ENCODE assay signal across 17 cellular contexts in the genomic region with DNA sequence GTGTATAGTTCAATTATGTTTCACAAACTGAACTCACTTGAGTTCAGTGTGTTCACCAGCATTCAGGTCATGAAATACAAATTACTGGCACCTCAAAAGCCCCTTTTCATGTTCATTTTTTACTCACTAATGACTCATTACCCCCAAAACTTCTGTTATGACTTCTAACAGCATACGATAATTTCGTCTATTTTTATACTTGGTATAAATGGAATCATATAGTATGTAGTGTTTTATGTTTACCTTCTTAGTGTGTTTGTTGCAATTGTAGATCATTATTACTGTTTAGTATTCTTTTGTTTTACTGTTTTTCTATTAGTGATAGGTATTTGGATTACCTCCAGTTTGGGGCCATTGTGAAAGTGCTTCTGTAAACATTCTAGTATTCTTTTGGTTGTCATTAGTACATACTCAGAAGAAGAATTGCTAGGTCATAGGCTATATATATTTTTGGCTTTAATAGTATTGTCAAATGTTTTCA. TPM values are rescaled to one million over a fixed set of nuclear protein-coding genes. Genes with fewer than 3 reads are reported as not detected.
DNase-seq lines count a peak whose midpoint lies in the region; ATAC-seq and TF ChIP-seq lines count a peak whose summit lies in the region.
"Had no signal": no experiment of that assay in that cellular context is flagged by ENCODE, and none has a peak within 500 bp of the region (broad histone marks: within the 10 kb centered on the region; RNA-seq: fewer than 3 reads in every experiment).

No MANE protein-coding gene starts in this region.

- no peak overlapping the region for H3K4me3 ChIP-seq in GM12864 (ENCODE audit: low read depth, low read length)
- H3K4me3 ChIP-seq: MG63 had no signal

- peak; percentile 78 for ATAC-seq in GM18870 (IDR thresholded peaks at IDR 0.05; ENCODE audit: unreplicated experiment)
- peak; percentile 78 for ATAC-seq in HG02678 (IDR thresholded peaks at IDR 0.05; ENCODE audit: unreplicated experiment)
- peak; percentile 72 for ATAC-seq in HG03558 (IDR thresholded peaks at IDR 0.05; ENCODE audit: extremely low read depth, unreplicated experiment)
- ATAC-seq in GM21528 (IDR thresholded peaks at IDR 0.05; ENCODE audit: low FRiP score, unreplicated experiment): no peak
- ATAC-seq: foreskin keratinocyte had no signal

- H3K36me3 Mint-ChIP-seq in type B pancreatic cell: no peaks in the 10 kb centered on the region

- peaks cover 4% of the 10 kb centered on the region for H3K9me3 Mint-ChIP-seq in type B pancreatic cell

- H3K27ac Mint-ChIP-seq in type B pancreatic cell: no peak overlapping the region

- peaks cover 6% of the 10 kb centered on the region for H3K4me1 Mint-ChIP-seq in type B pancreatic cell (ENCODE audit: unreplicated experiment)

- H3K4me3 Mint-ChIP-seq in type B pancreatic cell: no peak overlapping the region

- no peaks in the 10 kb centered on the region for H3K27me3 Mint-ChIP-seq in type B pancreatic cell

- DNase-seq in GM12864 (ENCODE audit: low read depth): peak; percentile 5
- no peak for DNase-seq in type B pancreatic cell (ENCODE audit: extremely low spot score, unreplicated experiment)
- DNase-seq in activated gamma-delta T cell (lab: John Stamatoyannopoulos, UW): no peak
- no peak for DNase-seq in NCI-H2196 (lab: John Stamatoyannopoulos, UW; ENCODE audit: unreplicated experiment)
- DNase-seq: aorta, dorsolateral prefrontal cortex, foreskin keratinocyte, MG63, NCI-H446 treated with DMSO at 0.1 percent for 48 hours, RPMI8226, T-helper 9 cell had no signal

- TF ChIP-seq CTCF in GM12864 (IDR thresholded peaks at IDR 0.05; ENCODE audit: low read depth, low read length, missing control alignments): no peak
- TF ChIP-seq CTCF in type B pancreatic cell (conservative IDR thresholded peaks at IDR 0.05): no peak

RNA-seq across cellular contexts. Expression of gene DDX4, which starts 33.4 kb away (rescaled TPM):
- not detected in 2 replicates for total RNA-seq in type B pancreatic cell (ENCODE audit: low replicate concordance)
- total RNA-seq: aorta, foreskin keratinocyte, kidney epithelial cell, renal cortical epithelial cell had no signal

RNA-seq across cellular contexts. Expression of gene SLC38A9, which starts 59.1 kb away (rescaled TPM):
- 35.6 and 36.6 TPM in 2 replicates for total RNA-seq in type B pancreatic cell (ENCODE audit: low replicate concordance)
